In genomic region chr20:31514154-31515071, GRCh38 we compare ENCODE assay signal across 8 cellular contexts. TPM values are rescaled to one million over a fixed set of nuclear protein-coding genes. Genes with fewer than 3 reads are reported as not detected.
DNase-seq lines count a peak whose midpoint lies in the region; ATAC-seq, FAIRE-seq and TF ChIP-seq lines count a peak whose summit lies in the region.

Gene HM13 (plus strand): TSS chr20:31514442. CDS start chr20:31514552, 110 bp downstream.

- H3K4me1 ChIP-seq in BLaER1 (peaks cover 27% of the 10 kb centered on the region), HepG2 (ENCODE audit: insufficient read depth, low read length) (peaks cover 39% of the 10 kb centered on the region)

- DNase-seq in GM19238 (ENCODE audit: insufficient read length, low spot score), result peak; percentile 88
- DNase-seq in NCI-H524 (lab: John Stamatoyannopoulos, UW), result peak; percentile 81 to 97
- DNase-seq in activated CD4-positive, alpha-beta T cell treated with anti-CD3 and anti-CD28 coated beads, Interleukin-2, amount 50 U/mL, for 1 hour, result peak; percentile 87
- peak; percentile 93 for DNase-seq in HepG2 (ENCODE audit: low spot score)
- DNase-seq in stimulated activated CD4-positive, alpha-beta T cell treated with anti-CD3 and anti-CD28 coated beads, Interleukin-4, amount 100 ng/mL, for 1 hour, result peak; percentile 88

- peak; percentile 99 to 100 for TF ChIP-seq POLR2A in HepG2 (IDR thresholded peaks at IDR 0.05; ENCODE audit: insufficient read depth in 1 of 2, low read depth in 2 of 2, low read length in 2 of 2)

- H3K36me3 ChIP-seq in BLaER1, result peaks cover 32% of the 10 kb centered on the region
- H3K36me3 ChIP-seq in HepG2 (replicated peaks in 1 of 2; ENCODE audit: control insufficient read depth in 1 of 2, insufficient read depth in 2 of 2, low read length in 2 of 2), result peaks cover 4 to 16% of the 10 kb centered on the region in 2 experiments; a peak in 4 of 5 replicates

- H3K4me1 Mint-ChIP-seq in dendritic cell treated with granulocyte-macrophage colony-stimulating factor and Interleukin-4, amounts not matched to agents 40 ng/mL and 50 ng/mL, for 4 days (ENCODE audit: low read depth), result peaks cover 8% of the 10 kb centered on the region

- H3K27ac Mint-ChIP-seq in dendritic cell treated with granulocyte-macrophage colony-stimulating factor and Interleukin-4, amounts not matched to agents 40 ng/mL and 50 ng/mL, for 4 days, result no peak within 1 kb of the TSS

- no TSS peak for BruUV-seq in HepG2 (replicated peaks; lab: Mats Ljungman, UMichigan)

- H3K27ac ChIP-seq in BLaER1 (peak within 1 kb of the TSS; percentile 86), HepG2 (ENCODE audit: extremely low read length, insufficient read depth, low read length) (peak within 1 kb of the TSS; percentile 75)

- no peaks in the 10 kb centered on the region for H3K9me3 ChIP-seq in BLaER1
- H3K9me3 ChIP-seq in HepG2 (ENCODE audit: low read length), result no peaks in the 10 kb centered on the region

- H3K9me3 Mint-ChIP-seq in dendritic cell treated with granulocyte-macrophage colony-stimulating factor and Interleukin-4, amounts not matched to agents 40 ng/mL and 50 ng/mL, for 4 days, result peaks cover 1% of the 10 kb centered on the region

- no peaks in the 10 kb centered on the region for H3K27me3 Mint-ChIP-seq in dendritic cell treated with granulocyte-macrophage colony-stimulating factor and Interleukin-4, amounts not matched to agents 40 ng/mL and 50 ng/mL, for 4 days

- intact Hi-C loops in dendritic cell treated with granulocyte-macrophage colony-stimulating factor and Interleukin-4, amounts not matched to agents 40 ng/mL and 50 ng/mL, for 4 days (cut with micrococcal nuclease), result loop anchor here (5.0 kb wide), 1 partner anchor 98 kb away; no protein-coding TSS in a partner anchor
- intact Hi-C loops in HepG2 (cut with micrococcal nuclease; ENCODE audit: unreplicated experiment), result loop anchor here (10.0 kb wide), 1 partner anchor 100 kb away; no protein-coding TSS in a partner anchor

- H4K20me1 ChIP-seq in BLaER1, result peaks cover 49% of the 10 kb centered on the region
- H4K20me1 ChIP-seq in HepG2 (ENCODE audit: insufficient read depth, low read length), result peaks cover 30% of the 10 kb centered on the region

- H2AFZ ChIP-seq in HepG2 (ENCODE audit: low read length), result no peak within 1 kb of the TSS

- peak; percentile 95 for FAIRE-seq in HepG2 (lab: Jason Lieb, UNC)

- TF ChIP-seq EP300 in HepG2 (IDR thresholded peaks at IDR 0.05; ENCODE audit: low read depth in 2 of 2, low read length in 2 of 2), result peak in 1 of 2 experiments; percentile 59; a peak in 3 of 4 replicates
- TF ChIP-seq EP300 in HepG2 (CRISPR knock-in tag; IDR thresholded peaks at IDR 0.05; ENCODE audit: borderline replicate concordance), result no peak

- peak; percentile 75 for TF ChIP-seq RAD21 in HepG2 (CRISPR knock-in tag; IDR thresholded peaks at IDR 0.05)

- POLR2A ChIA-PET in HepG2 (lab: Yijun Ruan, JAX), result interaction anchor here (0.5 kb wide), 1 partner anchor 97 kb away, joined by 4 read pairs; no protein-coding TSS in a partner anchor

- H3K9ac ChIP-seq in BLaER1 (peak within 1 kb of the TSS; percentile 93), HepG2 (ENCODE audit: insufficient read depth, low read depth, low read length) (peak within 1 kb of the TSS; percentile 97)

- in situ Hi-C loops in HepG2 (cut with HindIII; ENCODE audit: extremely low pct_ligation_motif_present, low pct_unique_long_range_greater_than_20kb), result no loop called here

- no peaks in the 10 kb centered on the region for H3K27me3 ChIP-seq in BLaER1
- no peaks in the 10 kb centered on the region; a peak in 1 of 5 replicates for H3K27me3 ChIP-seq in HepG2 (ENCODE audit: control insufficient read depth in 1 of 2, insufficient read depth in 2 of 2, low read length in 2 of 2)

- CTCF ChIA-PET in HepG2 (lab: Yijun Ruan, JAX; ENCODE audit: low intra/inter-chr PET ratio, low total read pairs), result interaction anchor here (1.9 kb wide), 1 partner anchor 99 kb away, joined by 8 read pairs; no protein-coding TSS in a partner anchor

- H3K4me3 ChIP-seq in BLaER1, result peak within 1 kb of the TSS; percentile 96
- H3K4me3 ChIP-seq in HepG2 (replicated peaks in 1 of 3; ENCODE audit: insufficient read depth in 1 of 3, low read depth in 2 of 3, low read length in 3 of 3), result peak within 1 kb of the TSS; percentile 83 to 96 (median 92)

- peaks cover 8% of the 10 kb centered on the region for H3K36me3 Mint-ChIP-seq in dendritic cell treated with granulocyte-macrophage colony-stimulating factor and Interleukin-4, amounts not matched to agents 40 ng/mL and 50 ng/mL, for 4 days (ENCODE audit: low read depth)

- H3K4me2 ChIP-seq in BLaER1 (peak within 1 kb of the TSS; percentile 99), HepG2 (ENCODE audit: low read depth, low read length) (peak within 1 kb of the TSS; percentile 95)

- peaks cover 44% of the 10 kb centered on the region for H3K79me2 ChIP-seq in HepG2 (ENCODE audit: insufficient read depth, low read length)

- peak; percentile 94 for TF ChIP-seq CTCF in HepG2 (CRISPR knock-in tag; IDR thresholded peaks at IDR 0.05)

- peak within 1 kb of the TSS; percentile 33 for H3K4me3 Mint-ChIP-seq in dendritic cell treated with granulocyte-macrophage colony-stimulating factor and Interleukin-4, amounts not matched to agents 40 ng/mL and 50 ng/mL, for 4 days

- ATAC-seq in HG03442 (IDR thresholded peaks at IDR 0.05; ENCODE audit: unreplicated experiment) (peak; percentile 89), HepG2 (peak; percentile 88)

- 1% methylated on average over 53 of the region's 86 CpGs for WGBS in HepG2 (ENCODE audit: low lambda C conversion rate)

TF ChIP-seq in HepG2, 621 proteins besides CTCF, POLR2A, EP300 and RAD21 (continues in another document):
- TF ChIP-seq GRHL1 (CRISPR knock-in tag; conservative IDR thresholded peaks at IDR 0.05), result no peak
- no peak for TF ChIP-seq JARID2 (CRISPR knock-in tag; IDR thresholded peaks at IDR 0.05; ENCODE audit: insufficient replicate concordance)
- TF ChIP-seq NFIC (IDR thresholded peaks at IDR 0.05; ENCODE audit: low read length), result no peak; the same call in 1 of the 2 replicates
- no peak; the same call in 1 of the 2 replicates for TF ChIP-seq ZNF205 (CRISPR knock-in tag; IDR thresholded peaks at IDR 0.05)

RNA-seq across cellular contexts. Expression of gene HM13, which starts in this region (rescaled TPM):
- total RNA-seq in HepG2 (2016; rRNA removed; fragmentation: Illumina TruSeq; extraction: Trizol), result 68.4 and 118 TPM in 2 replicates
- total RNA-seq in HepG2 (2016; cell fraction: cytosol; rRNA removed; fragmentation: Illumina TruSeq; extraction: Trizol; ENCODE audit: low read depth), result 46.8 and 55.9 TPM in 2 replicates
- total RNA-seq in HepG2 (2016; cell fraction: insoluble cytoplasmic fraction; rRNA removed; fragmentation: Illumina TruSeq; extraction: Trizol), result 71.4 and 118 TPM in 2 replicates
- 73.9 and 80.7 TPM in 2 replicates for total RNA-seq in HepG2 (2016; cell fraction: membrane; rRNA removed; fragmentation: Illumina TruSeq; extraction: Trizol)
- 165 and 184 TPM in 2 replicates for total RNA-seq in HepG2 (2016; cell fraction: nucleus; rRNA removed; fragmentation: Illumina TruSeq; extraction: Trizol)
- polyA plus RNA-seq in HepG2 (2011; rRNA removed), result 243 and 287 TPM in 2 replicates
- 198 and 200 TPM in 2 replicates for polyA plus RNA-seq in HepG2 (2011; cell fraction: cytosol; rRNA removed)
- 203 and 206 TPM in 2 replicates for polyA plus RNA-seq in HepG2 (2011; cell fraction: nucleus; rRNA removed)
- polyA plus RNA-seq in HepG2 (2012), result 156 and 233 TPM in 2 replicates
- 90.6 and 110 TPM in 2 replicates for polyA plus RNA-seq in HepG2 (2016; cell fraction: cytosol; fragmentation: Illumina TruSeq; extraction: Trizol; ENCODE audit: low read depth)
- polyA plus RNA-seq in HepG2 (2016; cell fraction: insoluble cytoplasmic fraction; fragmentation: Illumina TruSeq; extraction: Trizol; ENCODE audit: low read depth), result 129 and 148 TPM in 2 replicates
- 108 and 120 TPM in 2 replicates for polyA plus RNA-seq in HepG2 (2016; cell fraction: membrane; fragmentation: Illumina TruSeq; extraction: Trizol; ENCODE audit: low read depth)
- polyA plus RNA-seq in HepG2 (2016; cell fraction: nucleus; fragmentation: Illumina TruSeq; extraction: Trizol; ENCODE audit: insufficient read depth, low read depth), result 374 and 382 TPM in 2 replicates
- polyA minus RNA-seq in HepG2 (2011; rRNA and poly(A)+ RNA removed; ENCODE audit: low replicate concordance), result 365 and 413 TPM in 2 replicates
- 123 and 142 TPM in 2 replicates for polyA minus RNA-seq in HepG2 (2011; cell fraction: cytosol; rRNA and poly(A)+ RNA removed)
- 195 and 210 TPM in 2 replicates for polyA minus RNA-seq in HepG2 (2011; cell fraction: nucleus; rRNA and poly(A)+ RNA removed)

Comparison
In these comparisons a context has a peak if more than half of its experiments do, and no peak if none do; other contexts are left out.
1. Peak in every context shown above with its lines: DNase-seq, ATAC-seq, H3K4me3 ChIP-seq and H3K27ac ChIP-seq.